34 cellular contexts compared by ENCODE assay signal in genomic region chr1:18553388-18553787, GRCh38.
"Had no signal": no experiment of that assay in that cellular context is flagged by ENCODE, and none has a peak within 500 bp of the region (broad histone marks: within the 10 kb centered on the region; RNA-seq: fewer than 3 reads in every experiment).

No MANE protein-coding gene starts in this region.

- H3K36me3 ChIP-seq: adrenal gland, brain microvascular endothelial cell, breast epithelium had no signal

- H3K27ac ChIP-seq: adrenal gland, body of pancreas, brain microvascular endothelial cell, breast epithelium had no signal

- H3K9me3 ChIP-seq: adrenal gland, body of pancreas, breast epithelium had no signal

- H3K4me3 ChIP-seq: adrenal gland, body of pancreas, breast epithelium had no signal

- H3K27ac Mint-ChIP-seq: activated B cell treated with CpG ODN at 0.5 μM for 24 hours; activated CD4-positive, alpha-beta memory T cell treated with anti-CD3 and anti-CD28 coated beads for 36 hours; activated CD4-positive, alpha-beta T cell treated with anti-CD3 and anti-CD28 coated beads, Interleukin-2, amount 10 ng/mL, durations not matched to agents 24 days and 14 days; activated CD8-positive, alpha-beta T cell treated with anti-CD3 and anti-CD28 coated beads for 36 hours; activated naive CD4-positive, alpha-beta T cell treated with anti-CD3 and anti-CD28 coated beads for 36 hours; activated naive CD4-positive, alpha-beta T cell treated with anti-CD3 and anti-CD28 coated beads, Interleukin-2, amount 50 U/mL, for 72 hours; activated naive CD8-positive, alpha-beta T cell treated with anti-CD3 and anti-CD28 coated beads for 36 hours; activated T-cell treated with anti-CD3 and anti-CD28 coated beads, Interleukin-2, amount 50 U/mL, for 72 hours; activated T-helper 1 cell treated with anti-CD3 and anti-CD28 coated beads, Interleukin-12 subunit alpha, Interleukin-12 subunit beta, Interleukin-2, Interleukin-4 antibody, amounts not matched to agents 30 ng/mL and 10 ng/mL and 1 ng/mL, durations not matched to agents 14 hours and 24 hours and 36 hours; activated T-helper 17 cell treated with anti-CD3 and anti-CD28 coated beads, Interleukin-2, amount 50 U/mL, for 72 hours; T-helper 1 cell treated with Interleukin-12 subunit alpha and Interleukin-12 subunit beta and Interleukin-4 antibody, amounts not matched to agents 30 μg/mL and 1 μg/mL, for 36 hours; T-helper 2 cell treated with Interferon-gamma antibody and Interleukin-4, amounts not matched to agents 5 μg/mL and 100 μg/mL, for 36 hours had no signal

- H3K4me1 Mint-ChIP-seq: activated B cell treated with CpG ODN at 0.5 μM for 24 hours; activated T-helper 17 cell treated with anti-CD3 and anti-CD28 coated beads, Interleukin-2, amount 50 U/mL, for 72 hours had no signal

- H3K9me3 Mint-ChIP-seq: activated B cell treated with CpG ODN at 0.5 μM for 24 hours; activated CD4-positive, alpha-beta memory T cell treated with anti-CD3 and anti-CD28 coated beads for 36 hours; activated CD4-positive, alpha-beta T cell treated with anti-CD3 and anti-CD28 coated beads, Interleukin-2, amount 10 ng/mL, durations not matched to agents 24 days and 14 days; activated CD8-positive, alpha-beta T cell treated with anti-CD3 and anti-CD28 coated beads for 36 hours; activated naive CD4-positive, alpha-beta T cell treated with anti-CD3 and anti-CD28 coated beads for 36 hours; activated naive CD4-positive, alpha-beta T cell treated with anti-CD3 and anti-CD28 coated beads, Interleukin-2, amount 50 U/mL, for 72 hours; activated naive CD8-positive, alpha-beta T cell treated with anti-CD3 and anti-CD28 coated beads for 36 hours; activated T-cell treated with anti-CD3 and anti-CD28 coated beads, Interleukin-2, amount 50 U/mL, for 4 hours; activated T-cell treated with anti-CD3 and anti-CD28 coated beads, Interleukin-2, amount 50 U/mL, for 72 hours; activated T-helper 1 cell treated with anti-CD3 and anti-CD28 coated beads, Interleukin-12 subunit alpha, Interleukin-12 subunit beta, Interleukin-2, Interleukin-4 antibody, amounts not matched to agents 30 ng/mL and 10 ng/mL and 1 ng/mL, durations not matched to agents 14 hours and 24 hours and 36 hours; activated T-helper 17 cell treated with anti-CD3 and anti-CD28 coated beads, Interleukin-2, amount 50 U/mL, for 72 hours; T-helper 1 cell treated with Interleukin-12 subunit alpha and Interleukin-12 subunit beta and Interleukin-4 antibody, amounts not matched to agents 30 μg/mL and 1 μg/mL, for 36 hours; T-helper 2 cell treated with Interferon-gamma antibody and Interleukin-4, amounts not matched to agents 5 μg/mL and 100 μg/mL, for 36 hours had no signal

- H3K36me3 Mint-ChIP-seq: activated CD4-positive, alpha-beta memory T cell treated with anti-CD3 and anti-CD28 coated beads for 36 hours; activated naive CD4-positive, alpha-beta T cell treated with anti-CD3 and anti-CD28 coated beads, Interleukin-2, amount 50 U/mL, for 72 hours; activated naive CD8-positive, alpha-beta T cell treated with anti-CD3 and anti-CD28 coated beads for 36 hours had no signal

- H3K4me1 ChIP-seq: adrenal gland, breast epithelium had no signal

- DNase-seq: activated B cell treated with CpG ODN at 0.5 μM for 24 hours; activated CD4-positive, alpha-beta memory T cell treated with anti-CD3 and anti-CD28 coated beads for 36 hours; activated CD4-positive, alpha-beta T cell treated with anti-CD3 and anti-CD28 coated beads for 4 hours; activated CD4-positive, alpha-beta T cell treated with anti-CD3 and anti-CD28 coated beads, Interleukin-2, amount 10 ng/mL, durations not matched to agents 24 days and 14 days; activated CD4-positive, alpha-beta T cell treated with anti-CD3 and anti-CD28 coated beads, Interleukin-2, amount 50 U/mL, for 1 hour; activated CD4-positive, alpha-beta T cell treated with anti-CD3 and anti-CD28 coated beads, Interleukin-2, amount 50 U/mL, for 4 hours; activated CD4-positive, CD25-positive, alpha-beta regulatory T cell treated with anti-CD3 and anti-CD28 coated beads, Interleukin-2, amount 50 U/mL, for 72 hours; activated CD8-positive, alpha-beta memory T cell treated with anti-CD3 and anti-CD28 coated beads, Interleukin-2, amount 50 U/mL, for 4 hours; activated CD8-positive, alpha-beta T cell treated with anti-CD3 and anti-CD28 coated beads for 36 hours; activated effector memory CD4-positive, alpha-beta T cell treated with anti-CD3 and anti-CD28 coated beads, Interleukin-2, amount 50 U/mL, for 16 hours; activated gamma-delta T cell treated with Interleukin-2 at 50 U/mL for 16 hours; activated naive CD4-positive, alpha-beta T cell; activated naive CD4-positive, alpha-beta T cell treated with anti-CD3 and anti-CD28 coated beads for 36 hours; activated naive CD4-positive, alpha-beta T cell treated with anti-CD3 and anti-CD28 coated beads, Interleukin-2, amount 50 U/mL, for 16 hours; activated naive CD8-positive, alpha-beta T cell treated with anti-CD3 and anti-CD28 coated beads for 36 hours; activated T-cell treated with anti-CD3 and anti-CD28 coated beads for 4 hours; activated T-cell treated with anti-CD3 and anti-CD28 coated beads, Interleukin-2, amount 50 U/mL, for 1 hour; activated T-cell treated with anti-CD3 and anti-CD28 coated beads, Interleukin-2, amount 50 U/mL, for 4 hours; activated T-cell treated with anti-CD3 and anti-CD28 coated beads, Interleukin-2, amount 50 U/mL, for 72 hours; adrenal gland; amniotic stem cell; aorta; body of pancreas; brain microvascular endothelial cell; central memory CD4-positive, alpha-beta T cell; T-helper 1 cell; T-helper 2 cell; T-helper 9 cell had no signal

- H3K4me3 Mint-ChIP-seq: activated B cell treated with CpG ODN at 0.5 μM for 24 hours; activated CD4-positive, alpha-beta memory T cell treated with anti-CD3 and anti-CD28 coated beads for 36 hours; activated CD4-positive, alpha-beta T cell treated with anti-CD3 and anti-CD28 coated beads, Interleukin-2, amount 10 ng/mL, durations not matched to agents 24 days and 14 days; activated CD8-positive, alpha-beta T cell treated with anti-CD3 and anti-CD28 coated beads for 36 hours; activated naive CD4-positive, alpha-beta T cell treated with anti-CD3 and anti-CD28 coated beads for 36 hours; activated naive CD8-positive, alpha-beta T cell treated with anti-CD3 and anti-CD28 coated beads for 36 hours; activated T-cell treated with anti-CD3 and anti-CD28 coated beads, Interleukin-2, amount 50 U/mL, for 4 hours; activated T-cell treated with anti-CD3 and anti-CD28 coated beads, Interleukin-2, amount 50 U/mL, for 72 hours; activated T-helper 1 cell treated with anti-CD3 and anti-CD28 coated beads, Interleukin-12 subunit alpha, Interleukin-12 subunit beta, Interleukin-2, Interleukin-4 antibody, amounts not matched to agents 30 ng/mL and 10 ng/mL and 1 ng/mL, durations not matched to agents 14 hours and 24 hours and 36 hours; activated T-helper 17 cell treated with anti-CD3 and anti-CD28 coated beads, Interleukin-2, amount 50 U/mL, for 72 hours; T-helper 1 cell treated with Interleukin-12 subunit alpha and Interleukin-12 subunit beta and Interleukin-4 antibody, amounts not matched to agents 30 μg/mL and 1 μg/mL, for 36 hours; T-helper 2 cell treated with Interferon-gamma antibody and Interleukin-4, amounts not matched to agents 5 μg/mL and 100 μg/mL, for 36 hours had no signal
